20 cellular contexts compared by ENCODE assay signal in the genomic region with DNA sequence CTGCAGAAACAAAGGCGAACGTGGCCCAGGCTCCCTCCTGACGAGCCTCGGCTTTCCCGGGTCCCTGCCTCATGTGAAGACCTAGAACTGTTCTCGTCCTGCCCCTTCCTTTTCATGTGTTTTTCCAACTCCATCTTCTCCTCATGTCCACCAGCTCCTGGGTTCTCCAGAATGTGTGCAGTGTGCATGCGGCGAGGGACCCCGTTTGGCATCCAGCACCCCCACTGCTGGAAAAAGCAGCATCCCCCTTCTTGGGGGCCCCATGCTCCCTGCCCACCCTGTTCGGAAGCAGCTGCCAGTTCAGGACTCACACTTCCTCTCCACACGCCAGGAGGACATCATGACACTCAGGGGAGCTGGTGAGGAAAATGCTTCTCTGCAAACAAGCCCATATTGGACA.
DNase-seq lines count a peak whose midpoint lies in the region; ATAC-seq, FAIRE-seq and TF ChIP-seq lines count a peak whose summit lies in the region.
"Had no signal": no experiment of that assay in that cellular context is flagged by ENCODE, and none has a peak within 500 bp of the region (broad histone marks: within the 10 kb centered on the region; RNA-seq: fewer than 3 reads in every experiment).

No MANE protein-coding gene starts in this region.

- TF ChIP-seq POLR2A in H1 (IDR thresholded peaks at IDR 0.05; ENCODE audit: control extremely low read depth in 1 of 2, low read depth in 2 of 2, low read length in 2 of 2), result no peak

- ATAC-seq in HG02840 (IDR thresholded peaks at IDR 0.05; ENCODE audit: low FRiP score, unreplicated experiment), result no peak
- ATAC-seq: Right ventricle myocardium inferior had no signal

- TF ChIP-seq RAD21 in H1 (IDR thresholded peaks at IDR 0.05 in 1 of 2, conservative IDR thresholded peaks at IDR 0.05 in 1 of 2; ENCODE audit: low read depth in 2 of 2, low read length in 2 of 2), result no peak

- H3K18ac ChIP-seq in H1 (ENCODE audit: extremely low read depth, low read length) (peak overlapping the region; percentile 40; the same call in 1 of the 2 replicates), neuronal stem cell (ENCODE audit: low read length) (peak overlapping the region; percentile 89)

- POLR2A ChIA-PET in H1 (lab: Charles Lee; ENCODE audit: partially characterized antibody), result interaction anchor here (0.9 to 1.6 kb wide), 3 partner anchors 10 to 145 kb away, joined by 3 to 5 read pairs (median 5); no protein-coding TSS in a partner anchor

- peaks cover 45 to 80% (median 73%) of the 10 kb centered on the region in 10 experiments for H3K4me1 ChIP-seq in BLaER1 treated with 17β-estradiol and CSF1 and Interleukin-3, amounts not matched to agents 10 nM and 100 nM
- H3K4me1 ChIP-seq in H1 (replicated peaks in 1 of 4; ENCODE audit: control insufficient read depth in 3 of 4, insufficient read depth in 4 of 4, low read length in 3 of 4), result peaks cover 4 to 15% (median 8%) of the 10 kb centered on the region in 4 experiments; a peak in 6 of 7 replicates
- H3K4me1 ChIP-seq in neuronal stem cell (ENCODE audit: control insufficient read depth in 2 of 2, insufficient read depth in 1 of 2, low read depth in 1 of 2, low read length in 2 of 2), result peaks cover 0 to 6% of the 10 kb centered on the region in 2 donors
- H3K4me1 ChIP-seq: BE2C, Caco-2, SJSA1 had no signal

- peak; percentile 31 for DNase-seq in H7
- no peak for DNase-seq in H1 (ENCODE audit: low read depth in 1 of 2, low spot score in 2 of 2)
- DNase-seq in neuronal stem cell (ENCODE audit: low spot score), result no peak
- DNase-seq in stimulated activated CD4-positive, alpha-beta T cell treated with anti-CD3 and anti-CD28 coated beads, Interleukin-1b, Interleukin-23, amount 100 ng/mL, for 48 hours, result no peak
- DNase-seq in T1000 (lab: John Stamatoyannopoulos, UW), result no peak
- DNase-seq: BE2C; Caco-2; CD4-positive, alpha-beta memory T cell; DMS 273 treated with DMSO at 0.1 percent for 48 hours; DND-41; MV-4-11; NCI-H1694 treated with DMSO at 0.1 percent for 48 hours; NCI-H2081 treated with DMSO at 0.1 percent for 48 hours; NCI-H526 treated with DMSO at 0.1 percent for 48 hours had no signal

- 98% methylated on average over 11 of the region's 11 CpGs; no CpG with 5 or more reads in 1 of the 2 experiments for WGBS in H1 (ENCODE audit: extremely low coverage in 1 of 2, insufficient coverage in 1 of 2, insufficient read length in 1 of 2, insufficient replicate concordance in 2 of 2, low coverage in 1 of 2, low lambda C conversion rate in 2 of 2, missing lambda C conversion rate in 1 of 2), 2 experiments
- no CpG with 5 or more reads among the region's 11 CpGs for WGBS in neuronal stem cell (ENCODE audit: extremely low coverage in 2 of 2, insufficient read length in 2 of 2, insufficient replicate concordance in 1 of 2), 2 donors

- H3K36me3 ChIP-seq in BLaER1 treated with 17β-estradiol and CSF1 and Interleukin-3, amounts not matched to agents 10 nM and 100 nM, result no peaks in the 10 kb centered on the region
- H3K36me3 ChIP-seq in H7 (replicated peaks; ENCODE audit: control insufficient read depth, insufficient read depth, low read length) (no peaks in the 10 kb centered on the region), H1 (ENCODE audit: control insufficient read depth in 2 of 4, insufficient read depth in 4 of 4, low read length in 3 of 4) (no peaks in the 10 kb centered on the region), neuronal stem cell (replicated peaks in 1 of 2; ENCODE audit: control insufficient read depth in 2 of 2, insufficient read depth in 2 of 2, low read length in 2 of 2) (no peaks in the 10 kb centered on the region)
- H3K36me3 ChIP-seq: BE2C, SJSA1 had no signal

- no peak overlapping the region for H2AFZ ChIP-seq in H1 (ENCODE audit: low read length)
- peak overlapping the region; percentile 84 for H2AFZ ChIP-seq in neuronal stem cell (ENCODE audit: low read length)
- H2AFZ ChIP-seq: GM23338 had no signal

- H4K8ac ChIP-seq in H1 (ENCODE audit: extremely low read depth, insufficient read depth, low read length) (0 out of 2 replicates have a peak overlapping the region, but pooled peaks have one; percentile 36), neuronal stem cell (ENCODE audit: low read depth, low read length) (no peak overlapping the region)

- H3K79me1 ChIP-seq in H1 (ENCODE audit: low read depth, low read length), result no peaks in the 10 kb centered on the region
- H3K79me1 ChIP-seq in neuronal stem cell (ENCODE audit: low read depth, low read length), result no peaks in the 10 kb centered on the region

- no peaks in the 10 kb centered on the region for H3K79me2 ChIP-seq in H1 (ENCODE audit: control insufficient read depth in 1 of 2, insufficient read depth in 2 of 2, low read length in 2 of 2)

- H2BK15ac ChIP-seq in H1 (ENCODE audit: low read length) (peak overlapping the region; percentile 92), neuronal stem cell (ENCODE audit: low read length) (no peak overlapping the region)

- TF ChIP-seq CTCF in H1 (IDR thresholded peaks at IDR 0.05; ENCODE audit: control extremely low read depth in 1 of 3, insufficient read depth in 1 of 3, low read depth in 1 of 3, low read length in 3 of 3), result no peak

- peaks cover 9 to 26% (median 16%) of the 10 kb centered on the region in 11 experiments; a peak in 20 of 22 replicates for H3K9me3 ChIP-seq in BLaER1 treated with 17β-estradiol and CSF1 and Interleukin-3, amounts not matched to agents 10 nM and 100 nM (replicated peaks in 1 of 11)
- H3K9me3 ChIP-seq in H1 (ENCODE audit: insufficient read depth in 2 of 2, low read depth in 1 of 2, low read length in 1 of 2), result no peaks in the 10 kb centered on the region; a peak in 1 of 4 replicates
- no peaks in the 10 kb centered on the region for H3K9me3 ChIP-seq in neuronal stem cell (replicated peaks in 1 of 2; ENCODE audit: control insufficient read depth in 2 of 2, insufficient read depth in 1 of 2, low read depth in 1 of 2, low read length in 2 of 2)
- H3K9me3 ChIP-seq: BE2C had no signal

- H3K27me3 ChIP-seq in BLaER1 treated with 17β-estradiol and CSF1 and Interleukin-3, amounts not matched to agents 10 nM and 100 nM, result peaks cover 0 to 15% (median 0%) of the 10 kb centered on the region in 11 experiments; a peak in 4 of 22 replicates
- H3K27me3 ChIP-seq in H7 (ENCODE audit: control insufficient read depth, insufficient read depth, low read length) (no peaks in the 10 kb centered on the region), H1 (replicated peaks in 1 of 4; ENCODE audit: control insufficient read depth in 3 of 4, extremely low read depth in 1 of 4, insufficient read depth in 3 of 4, low read length in 3 of 4) (no peaks in the 10 kb centered on the region), neuronal stem cell (ENCODE audit: control insufficient read depth in 3 of 3, insufficient read depth in 3 of 3, low read depth in 1 of 3, low read length in 3 of 3) (peaks cover 0 to 6% (median 0%) of the 10 kb centered on the region in 3 experiments)
- H3K27me3 ChIP-seq: BE2C, SJSA1 had no signal

- TF ChIP-seq EP300 in H1 (IDR thresholded peaks at IDR 0.05; ENCODE audit: borderline replicate concordance in 1 of 2, low read depth in 2 of 2, low read length in 2 of 2), result no peak

- H3K4me3 ChIP-seq in BLaER1 treated with 17β-estradiol and CSF1 and Interleukin-3, amounts not matched to agents 10 nM and 100 nM, result peak overlapping the region in 4 of 10 experiments; percentile 2 to 36 (median 18); a peak in 5 of 20 replicates
- no peak overlapping the region for H3K4me3 ChIP-seq in H7 (ENCODE audit: insufficient read depth, low read depth, low read length)
- H3K4me3 ChIP-seq in H1 (ENCODE audit: extremely low read depth in 1 of 4, insufficient read depth in 2 of 4, low read depth in 3 of 4, low read length in 4 of 4), result no peak overlapping the region
- H3K4me3 ChIP-seq in neuronal stem cell (ENCODE audit: low read length in 2 of 2), result no peak overlapping the region
- H3K4me3 ChIP-seq: GM23338, SJSA1 had no signal

- H3K27ac ChIP-seq in BLaER1 treated with 17β-estradiol and CSF1 and Interleukin-3, amounts not matched to agents 10 nM and 100 nM, result peak overlapping the region in 10 of 11 experiments; percentile 14 to 68 (median 58); a peak in 18 of 22 replicates
- H3K27ac ChIP-seq in H1 (ENCODE audit: low read depth, low read length), result 0 out of 2 replicates have a peak overlapping the region, but pooled peaks have one; percentile 3
- H3K27ac ChIP-seq in neuronal stem cell (replicated peaks; ENCODE audit: low read length), result peak overlapping the region; percentile 79
- H3K27ac ChIP-seq: SJSA1 had no signal

- H3K4ac ChIP-seq in H1 (replicated peaks; ENCODE audit: insufficient read length, low read depth, low read length) (peak overlapping the region; percentile 55), neuronal stem cell (ENCODE audit: low read length) (no peak overlapping the region)

- H4K20me1 ChIP-seq in BLaER1 treated with 17β-estradiol and CSF1 and Interleukin-3, amounts not matched to agents 10 nM and 100 nM, result peaks cover 0 to 16% (median 0%) of the 10 kb centered on the region in 11 experiments; a peak in 2 of 22 replicates
- H4K20me1 ChIP-seq in H1 (replicated peaks in 1 of 2; ENCODE audit: control insufficient read depth in 1 of 2, insufficient read depth in 2 of 2, low read length in 2 of 2), result no peaks in the 10 kb centered on the region

- H2BK12ac ChIP-seq in H1 (ENCODE audit: low read depth, low read length), result peak overlapping the region; percentile 78; the same call in 1 of the 2 replicates
- no peak overlapping the region for H2BK12ac ChIP-seq in neuronal stem cell (ENCODE audit: low read length)

- peak overlapping the region in 6 of 11 experiments; percentile 9 to 39 (median 13); a peak in 7 of 22 replicates for H3K9ac ChIP-seq in BLaER1 treated with 17β-estradiol and CSF1 and Interleukin-3, amounts not matched to agents 10 nM and 100 nM
- H3K9ac ChIP-seq in H1 (replicated peaks in 1 of 4; ENCODE audit: extremely low read depth in 1 of 4, low read depth in 3 of 4, low read length in 3 of 4) (no peak overlapping the region), neuronal stem cell (ENCODE audit: low read depth, low read length, poor library complexity) (no peak overlapping the region)

- peaks cover 6% of the 10 kb centered on the region for H3K23me2 ChIP-seq in H1 (ENCODE audit: low read depth, low read length)

- H3K23ac ChIP-seq in H1 (ENCODE audit: insufficient read length), result no peak overlapping the region
- H3K23ac ChIP-seq in neuronal stem cell (ENCODE audit: low read depth, low read length, poor library complexity), result no peak overlapping the region

- peak overlapping the region; percentile 95 for H2BK120ac ChIP-seq in H1 (replicated peaks; ENCODE audit: low read depth, low read length)
- H2BK120ac ChIP-seq in neuronal stem cell (ENCODE audit: low read depth, low read length), result no peak overlapping the region

- peak overlapping the region; percentile 84; the same call in 1 of the 2 replicates for H2BK20ac ChIP-seq in H1 (ENCODE audit: low read length)

- H4K5ac ChIP-seq in H1 (ENCODE audit: insufficient read length, low read depth, low read length), result peak overlapping the region; percentile 50

- peak overlapping the region; percentile 69 to 91 (median 87) for H3K4me2 ChIP-seq in BLaER1 treated with 17β-estradiol and CSF1 and Interleukin-3, amounts not matched to agents 10 nM and 100 nM
- H3K4me2 ChIP-seq in H1 (ENCODE audit: insufficient read depth in 1 of 2, low read depth in 2 of 2, low read length in 2 of 2) (no peak overlapping the region), neuronal stem cell (ENCODE audit: insufficient read depth, low read length, poor library complexity, severe bottlenecking) (no peak overlapping the region)
- H3K4me2 ChIP-seq: GM23338 had no signal

- H2BK5ac ChIP-seq in H1 (ENCODE audit: low read depth, low read length) (peak overlapping the region; percentile 35; the same call in 1 of the 2 replicates), neuronal stem cell (ENCODE audit: low read length) (no peak overlapping the region)

- H4K91ac ChIP-seq in H1 (replicated peaks; ENCODE audit: insufficient read length, low read length), result peak overlapping the region; percentile 86
- no peak overlapping the region for H4K91ac ChIP-seq in neuronal stem cell (ENCODE audit: low read depth, low read length, poor library complexity)

- CTCF ChIA-PET in H1 (lab: Charles Lee; ENCODE audit: partially characterized antibody), result interaction anchor here (0.6 to 2.0 kb wide), 7 partner anchors 20 to 137 kb away, joined by 3 to 8 read pairs (median 4); no protein-coding TSS in a partner anchor

- no peak for FAIRE-seq in H1 (lab: Jason Lieb, UNC)
- FAIRE-seq: GM12891 had no signal

- no peak overlapping the region for H3K56ac ChIP-seq in H1 (replicated peaks; ENCODE audit: insufficient read length, low read depth, low read length)

- H3K14ac ChIP-seq in H1 (ENCODE audit: insufficient read length) (no peak overlapping the region), neuronal stem cell (ENCODE audit: low read length) (no peak overlapping the region)

- H2AK5ac ChIP-seq in H1 (ENCODE audit: low read depth, low read length), result no peak overlapping the region
- H2AK5ac ChIP-seq in neuronal stem cell (ENCODE audit: low read depth, low read length), result peak overlapping the region; percentile 47

Comparison
In these comparisons a context has a peak if more than half of its experiments do, and no peak if none do; other contexts are left out.
1. H3K27ac ChIP-seq: peak in every context shown above with its lines; median percentile 79 in neuronal stem cell; 58 in BLaER1 treated with 17β-estradiol and CSF1 and Interleukin-3, amounts not matched to agents 10 nM and 100 nM; 3 in H1.
2. H3K4me2 ChIP-seq: peak in BLaER1 treated with 17β-estradiol and CSF1 and Interleukin-3, amounts not matched to agents 10 nM and 100 nM (11 of 11); none in H1 (0 of 2) and neuronal stem cell (single experiment).
3. H3K9ac ChIP-seq: peak in BLaER1 treated with 17β-estradiol and CSF1 and Interleukin-3, amounts not matched to agents 10 nM and 100 nM (6 of 11); none in H1 (0 of 4) and neuronal stem cell (single experiment).